ENCODE assay signal across 14 cellular contexts in genomic region chr17:77206557-77206956, GRCh38.
DNase-seq lines count a peak whose midpoint lies in the region; ATAC-seq and TF ChIP-seq lines count a peak whose summit lies in the region.
"Had no signal": no experiment of that assay in that cellular context is flagged by ENCODE, and none has a peak within 500 bp of the region (broad histone marks: within the 10 kb centered on the region; RNA-seq: fewer than 3 reads in every experiment).

No MANE protein-coding gene starts in this region.

- H3K36me3 ChIP-seq in heart left ventricle, result peaks cover 0 to 100% (median 98%) of the 10 kb centered on the region in 9 donors
- H3K36me3 ChIP-seq in SK-N-SH (replicated peaks in 1 of 2; ENCODE audit: control insufficient read depth in 1 of 2, insufficient read depth in 2 of 2, low read length in 1 of 2), result peaks cover 78 to 80% of the 10 kb centered on the region in 2 experiments
- H3K36me3 ChIP-seq in right atrium auricular region, result peaks cover 83% of the 10 kb centered on the region
- peaks cover 7 to 93% (median 85%) of the 10 kb centered on the region in 5 donors for H3K36me3 ChIP-seq in subcutaneous abdominal adipose tissue (ENCODE audit: control insufficient read depth in 5 of 5, insufficient read depth in 5 of 5, low read length in 5 of 5)

- H3K4me2 ChIP-seq in SK-N-SH, result no peak overlapping the region
- H3K4me2 ChIP-seq: A549 had no signal

- no peak for TF ChIP-seq POLR2A in heart left ventricle (IDR thresholded peaks at IDR 0.05)

- intact Hi-C loops in heart left ventricle (cut with DNase I), result loop anchor here in 8 of 10 donors (5.0 to 10.0 kb wide), 6 partner anchors 39 to 112 kb away; partner anchors contain the start of gene SEC14L1 (in 1 of the 8)
- intact Hi-C loops in Right ventricle myocardium superior (cut with DNase I), result no loop called here

- H3K4me1 ChIP-seq in heart left ventricle, result peaks cover 4 to 57% (median 35%) of the 10 kb centered on the region in 12 donors
- peaks cover 10 to 12% of the 10 kb centered on the region in 2 experiments; a peak in 2 of 4 replicates for H3K4me1 ChIP-seq in SK-N-SH (ENCODE audit: control insufficient read depth in 1 of 2, insufficient read depth in 2 of 2, low read depth in 1 of 2, low read length in 1 of 2)
- peaks cover 0 to 38% of the 10 kb centered on the region in 2 donors for H3K4me1 ChIP-seq in right atrium auricular region
- H3K4me1 ChIP-seq in subcutaneous abdominal adipose tissue (ENCODE audit: control insufficient read depth in 5 of 5, insufficient read depth in 5 of 5, low read length in 5 of 5), result peaks cover 3 to 62% (median 5%) of the 10 kb centered on the region in 5 donors
- H3K4me1 ChIP-seq: A549 had no signal

- H4K20me1 ChIP-seq in SK-N-SH (ENCODE audit: insufficient read depth), result no peaks in the 10 kb centered on the region

- no peak overlapping the region for H3K9ac ChIP-seq in SK-N-SH
- no peak overlapping the region for H3K9ac ChIP-seq in subcutaneous abdominal adipose tissue (ENCODE audit: low read length in 5 of 5)

- ATAC-seq in heart left ventricle (peak; percentile 37 to 79 (median 52)), Right ventricle myocardium superior (ENCODE audit: poor library complexity) (no peak), HG03108 (IDR thresholded peaks at IDR 0.05; ENCODE audit: unreplicated experiment) (no peak)
- ATAC-seq: A549 had no signal

- H2AFZ ChIP-seq in SK-N-SH (ENCODE audit: low read depth), result no peak overlapping the region

- TF ChIP-seq EP300 in SK-N-SH (IDR thresholded peaks at IDR 0.05; ENCODE audit: borderline replicate concordance in 1 of 2, low read depth in 1 of 2, low read length in 1 of 2), result no peak

- CTCF ChIA-PET in SK-N-SH (lab: Yijun Ruan, JAX), result interaction anchor here (0.9 to 1.5 kb wide), 2 partner anchors 41 to 118 kb away, joined by 3 to 6 read pairs; no protein-coding TSS in a partner anchor

- no peaks in the 10 kb centered on the region for H3K27me3 ChIP-seq in heart left ventricle
- H3K27me3 ChIP-seq in SK-N-SH (ENCODE audit: insufficient read depth), result no peaks in the 10 kb centered on the region
- no peaks in the 10 kb centered on the region for H3K27me3 ChIP-seq in right atrium auricular region
- H3K27me3 ChIP-seq in subcutaneous abdominal adipose tissue (ENCODE audit: control insufficient read depth in 5 of 5, insufficient read depth in 4 of 5, low read length in 5 of 5), result no peaks in the 10 kb centered on the region

- no peaks in the 10 kb centered on the region for H3F3A ChIP-seq in SK-N-SH (replicated peaks; ENCODE audit: insufficient read depth)

- no peak overlapping the region for H3K4me3 ChIP-seq in heart left ventricle
- no peak overlapping the region for H3K4me3 ChIP-seq in SK-N-SH (ENCODE audit: low read depth in 2 of 2, low read length in 1 of 2)
- H3K4me3 ChIP-seq in right atrium auricular region, result no peak overlapping the region
- no peak overlapping the region for H3K4me3 ChIP-seq in subcutaneous abdominal adipose tissue (ENCODE audit: low read depth in 1 of 5, low read length in 5 of 5)
- H3K4me3 ChIP-seq: A549, thoracic aorta had no signal

- POLR2A ChIA-PET in SK-N-SH (lab: Yijun Ruan, JAX), result no interaction called here

- H3K27ac ChIP-seq in heart left ventricle (peak overlapping the region in 8 of 12 donors; percentile 11 to 72 (median 52)), SK-N-SH (ENCODE audit: low read depth in 2 of 2, low read length in 1 of 2) (peak overlapping the region; percentile 0 to 1; a peak in 1 of 4 replicates), right atrium auricular region (peak overlapping the region; percentile 5 to 61), subcutaneous abdominal adipose tissue (ENCODE audit: low read depth, low read length) (peak overlapping the region; percentile 65)
- H3K27ac ChIP-seq: A549, epithelial cell of prostate, thoracic aorta had no signal

- TF ChIP-seq RAD21 in SK-N-SH (IDR thresholded peaks at IDR 0.05; ENCODE audit: low read length), result no peak

- 57 to 70% (median 66%) methylated on average over 5 of the region's 5 CpGs for WGBS in heart left ventricle, 4 donors
- WGBS in SK-N-SH (ENCODE audit: low lambda C conversion rate), result 80% methylated on average over 5 of the region's 5 CpGs

- H3K9me3 ChIP-seq in heart left ventricle (no peaks in the 10 kb centered on the region), SK-N-SH (no peaks in the 10 kb centered on the region), right atrium auricular region (no peaks in the 10 kb centered on the region), subcutaneous abdominal adipose tissue (ENCODE audit: control insufficient read depth in 5 of 5, low read length in 5 of 5) (no peaks in the 10 kb centered on the region)
- H3K9me3 ChIP-seq: A549, thoracic aorta had no signal

- TF ChIP-seq CTCF in heart left ventricle (IDR thresholded peaks at IDR 0.05) (no peak), SK-N-SH (IDR thresholded peaks at IDR 0.05) (no peak), right atrium auricular region (IDR thresholded peaks at IDR 0.05) (no peak)

- H3K9me2 ChIP-seq in SK-N-SH, result no peaks in the 10 kb centered on the region

- H3K79me2 ChIP-seq in SK-N-SH (ENCODE audit: insufficient read depth), result peaks cover 20% of the 10 kb centered on the region; the same call in 1 of the 2 replicates

- DNase-seq in heart left ventricle, result no peak
- no peak for DNase-seq in Right ventricle myocardium superior
- DNase-seq in SK-N-SH, result no peak
- no peak for DNase-seq in right atrium auricular region (ENCODE audit: low spot score)
- DNase-seq in putamen (ENCODE audit: low spot score), result no peak
- DNase-seq in NCI-H1092 (lab: John Stamatoyannopoulos, UW), result no peak
- DNase-seq: hippocampal formation, NCI-H1417 treated with DMSO at 0.1 percent for 48 hours, RPMI8226 had no signal

TF ChIP-seq in SK-N-SH, 30 proteins besides CTCF, POLR2A, EP300 and RAD21:
- TF ChIP-seq PBX3 (IDR thresholded peaks at IDR 0.05), result no peak
- no peak for TF ChIP-seq RFX5 (IDR thresholded peaks at IDR 0.05; ENCODE audit: low read length)
- no peak for TF ChIP-seq GATA2 (CRISPR knock-in tag; IDR thresholded peaks at IDR 0.05)
- TF ChIP-seq YY1 (IDR thresholded peaks at IDR 0.05; ENCODE audit: low read depth), result no peak
- TF ChIP-seq MAX (IDR thresholded peaks at IDR 0.05; ENCODE audit: low read depth), result peak; percentile 29; the same call in 1 of the 2 replicates
- peak; percentile 21; the same call in 1 of the 2 replicates for TF ChIP-seq TCF12 (IDR thresholded peaks at IDR 0.05)

Comparison
In these comparisons a context has a peak if more than half of its experiments do, and no peak if none do; other contexts are left out.
1. ATAC-seq: peak in heart left ventricle (4 of 4); none in Right ventricle myocardium superior (single experiment) and HG03108 (single experiment).
2. H3K27ac ChIP-seq: peak in every context shown above with its lines; median percentile 65 in subcutaneous abdominal adipose tissue; 52 in heart left ventricle; 33 in right atrium auricular region; 0 in SK-N-SH.